In the genomic region with DNA sequence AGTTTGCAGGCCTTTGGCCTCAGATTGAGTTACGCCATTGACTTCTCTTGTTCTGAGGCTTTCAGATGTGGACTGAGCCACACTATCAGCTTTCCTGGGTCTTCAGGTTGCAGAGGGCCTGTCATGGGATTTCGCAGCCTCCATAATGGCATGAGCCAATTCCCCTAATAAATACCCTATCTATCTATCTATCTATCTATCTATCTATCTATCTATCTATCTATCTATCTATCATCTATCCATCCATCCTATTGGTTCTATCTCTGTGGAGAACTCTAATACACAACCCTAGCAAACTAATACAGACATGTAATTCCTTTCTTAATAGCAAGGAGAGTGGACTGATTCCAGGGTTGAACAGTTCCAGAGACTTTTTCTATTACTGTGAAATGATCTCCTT, we compare ENCODE assay signal across 10 cellular contexts.
"Had no signal": no experiment of that assay in that cellular context is flagged by ENCODE, and none has a peak within 500 bp of the region (broad histone marks: within the 10 kb centered on the region; RNA-seq: fewer than 3 reads in every experiment).

No MANE protein-coding gene starts in this region.

- H3K36me3 ChIP-seq: HAP-1 had no signal

- H3K4me1 ChIP-seq: HAP-1 had no signal

- H3K4me3 Mint-ChIP-seq: HFFc6, IgD-negative memory B cell had no signal

- ATAC-seq: HCT116, HepG2 had no signal

- H3K9me3 ChIP-seq: HAP-1 had no signal

- H3K27ac Mint-ChIP-seq: HFFc6, IgD-negative memory B cell had no signal

- H3K9ac ChIP-seq: GM23248 had no signal

- H2AFZ ChIP-seq: GM23248 had no signal

- H3K9me3 Mint-ChIP-seq: HFFc6 had no signal

- H3K4me3 ChIP-seq: GM23248, HAP-1 had no signal

- H3K27ac ChIP-seq: GM23248, HL-60 had no signal

- DNase-seq: GM23248, GOT3, H7, HFFc6, KG1 had no signal

- FAIRE-seq: HepG2 had no signal
